ENCODE assay signal across 9 cellular contexts in genomic region chr2:70118798-70119454, GRCh38. TPM values are rescaled to one million over a fixed set of nuclear protein-coding genes. Genes with fewer than 3 reads are reported as not detected.
A peak's percentile ranks its signal among the peaks of the same experiment; 100 is the strongest.
DNase-seq lines count a peak whose midpoint lies in the region; ATAC-seq lines count a peak whose summit lies in the region.
"Had no signal": no experiment of that assay in that cellular context is flagged by ENCODE, and none has a peak within 500 bp of the region (broad histone marks: within the 10 kb centered on the region; RNA-seq: fewer than 3 reads in every experiment).

No MANE protein-coding gene starts in this region.

- H3K9ac ChIP-seq in BLaER1 treated with 17β-estradiol and CSF1 and Interleukin-3, amounts not matched to agents 10 nM and 100 nM: peak overlapping the region in 9 of 11 experiments; percentile 21 to 57 (median 43); a peak in 12 of 22 replicates

- H3K4me1 ChIP-seq in BLaER1 treated with 17β-estradiol and CSF1 and Interleukin-3, amounts not matched to agents 10 nM and 100 nM: peaks cover 82 to 95% (median 89%) of the 10 kb centered on the region in 10 experiments

- no peaks in the 10 kb centered on the region for H3K9me3 Mint-ChIP-seq in IgD-negative memory B cell
- no peaks in the 10 kb centered on the region for H3K9me3 Mint-ChIP-seq in activated CD8-positive, alpha-beta T cell treated with anti-CD3 and anti-CD28 coated beads, Interleukin-2, amount 10 ng/mL, durations not matched to agents 7 days and 5 days (ENCODE audit: insufficient read depth)

- DNase-seq in activated CD8-positive, alpha-beta T cell treated with anti-CD3 and anti-CD28 coated beads, Interleukin-2, amount 10 ng/mL, durations not matched to agents 7 days and 5 days: peak; percentile 21
- peak; percentile 89 for DNase-seq in medulla oblongata (ENCODE audit: extremely low spot score)
- DNase-seq in AG08396 (ENCODE audit: low spot score): no peak
- DNase-seq: activated CD4-positive, alpha-beta T cell treated with anti-CD3 and anti-CD28 coated beads, Interleukin-2, amount 50 U/mL, for 48 hours had no signal

- no peaks in the 10 kb centered on the region for H4K20me1 ChIP-seq in BLaER1 treated with 17β-estradiol and CSF1 and Interleukin-3, amounts not matched to agents 10 nM and 100 nM

- H3K9me3 ChIP-seq in BLaER1 treated with 17β-estradiol and CSF1 and Interleukin-3, amounts not matched to agents 10 nM and 100 nM (replicated peaks in 1 of 11): no peaks in the 10 kb centered on the region

- H3K36me3 ChIP-seq in BLaER1 treated with 17β-estradiol and CSF1 and Interleukin-3, amounts not matched to agents 10 nM and 100 nM: no peaks in the 10 kb centered on the region

- POLR2A ChIA-PET in activated CD8-positive, alpha-beta T cell treated with anti-CD3 and anti-CD28 coated beads, Interleukin-2, amount 10 ng/mL, durations not matched to agents 7 days and 5 days (lab: Charles Lee): interaction anchor here (1.5 kb wide), 1 partner anchor 14 kb away, joined by 7 read pairs; no protein-coding TSS in a partner anchor

- no peaks in the 10 kb centered on the region for H3K36me3 Mint-ChIP-seq in IgD-negative memory B cell
- no peaks in the 10 kb centered on the region for H3K36me3 Mint-ChIP-seq in activated CD8-positive, alpha-beta T cell treated with anti-CD3 and anti-CD28 coated beads, Interleukin-2, amount 10 ng/mL, durations not matched to agents 7 days and 5 days (ENCODE audit: low read depth)

- H3K27me3 Mint-ChIP-seq in IgD-negative memory B cell: no peaks in the 10 kb centered on the region
- H3K27me3 Mint-ChIP-seq in activated CD8-positive, alpha-beta T cell treated with anti-CD3 and anti-CD28 coated beads, Interleukin-2, amount 10 ng/mL, durations not matched to agents 7 days and 5 days (ENCODE audit: low read depth): no peaks in the 10 kb centered on the region

- peaks cover 43 to 55% (median 50%) of the 10 kb centered on the region in 3 donors for H3K4me1 Mint-ChIP-seq in IgD-negative memory B cell
- H3K4me1 Mint-ChIP-seq in activated CD8-positive, alpha-beta T cell treated with anti-CD3 and anti-CD28 coated beads, Interleukin-2, amount 10 ng/mL, durations not matched to agents 7 days and 5 days (ENCODE audit: low read depth): peaks cover 67% of the 10 kb centered on the region

- no peak for ATAC-seq in activated CD8-positive, alpha-beta T cell treated with anti-CD3 and anti-CD28 coated beads, Interleukin-2, amount 10 ng/mL, durations not matched to agents 7 days and 5 days
- ATAC-seq in GM19452 (IDR thresholded peaks at IDR 0.05; ENCODE audit: unreplicated experiment) (no peak), HG03025 (IDR thresholded peaks at IDR 0.05; ENCODE audit: low FRiP score, unreplicated experiment) (no peak), HG03045 (IDR thresholded peaks at IDR 0.05; ENCODE audit: unreplicated experiment) (no peak)

- no peaks in the 10 kb centered on the region for H3K27me3 ChIP-seq in BLaER1 treated with 17β-estradiol and CSF1 and Interleukin-3, amounts not matched to agents 10 nM and 100 nM

- CTCF ChIA-PET in activated CD8-positive, alpha-beta T cell treated with anti-CD3 and anti-CD28 coated beads, Interleukin-2, amount 10 ng/mL, durations not matched to agents 7 days and 5 days (lab: Charles Lee): interaction anchor here (0.9 to 1.0 kb wide), 2 partner anchors 10 to 14 kb away, joined by 3 to 4 read pairs; no protein-coding TSS in a partner anchor

- H3K4me3 ChIP-seq in BLaER1 treated with 17β-estradiol and CSF1 and Interleukin-3, amounts not matched to agents 10 nM and 100 nM: no peak overlapping the region

- H3K4me2 ChIP-seq in BLaER1 treated with 17β-estradiol and CSF1 and Interleukin-3, amounts not matched to agents 10 nM and 100 nM: peak overlapping the region; percentile 50 to 97 (median 89)

- H3K27ac Mint-ChIP-seq in IgD-negative memory B cell: peak overlapping the region; percentile 57 to 78 (median 65)
- H3K27ac Mint-ChIP-seq in activated CD8-positive, alpha-beta T cell treated with anti-CD3 and anti-CD28 coated beads, Interleukin-2, amount 10 ng/mL, durations not matched to agents 7 days and 5 days: peak overlapping the region; percentile 75

- H3K4me3 Mint-ChIP-seq in IgD-negative memory B cell: peak overlapping the region in 1 of 4 donors; percentile 57
- H3K4me3 Mint-ChIP-seq in activated CD8-positive, alpha-beta T cell treated with anti-CD3 and anti-CD28 coated beads, Interleukin-2, amount 10 ng/mL, durations not matched to agents 7 days and 5 days: peak overlapping the region; percentile 4

- H3K27ac ChIP-seq in BLaER1 treated with 17β-estradiol and CSF1 and Interleukin-3, amounts not matched to agents 10 nM and 100 nM: peak overlapping the region in 10 of 11 experiments; percentile 21 to 100 (median 100); a peak in 20 of 22 replicates

RNA-seq across cellular contexts. Expression of gene PCBP1, which starts 31.6 kb away (rescaled TPM):
- polyA plus RNA-seq in IgD-negative memory B cell: 123 TPM
- total RNA-seq in activated CD8-positive, alpha-beta T cell treated with anti-CD3 and anti-CD28 coated beads, Interleukin-2, amount 10 ng/mL, durations not matched to agents 7 days and 5 days: 100 to 1,000 TPM; 516 to 518 TPM
